Comparison of ENCODE assay signal across 8 cellular contexts in the genomic region with DNA sequence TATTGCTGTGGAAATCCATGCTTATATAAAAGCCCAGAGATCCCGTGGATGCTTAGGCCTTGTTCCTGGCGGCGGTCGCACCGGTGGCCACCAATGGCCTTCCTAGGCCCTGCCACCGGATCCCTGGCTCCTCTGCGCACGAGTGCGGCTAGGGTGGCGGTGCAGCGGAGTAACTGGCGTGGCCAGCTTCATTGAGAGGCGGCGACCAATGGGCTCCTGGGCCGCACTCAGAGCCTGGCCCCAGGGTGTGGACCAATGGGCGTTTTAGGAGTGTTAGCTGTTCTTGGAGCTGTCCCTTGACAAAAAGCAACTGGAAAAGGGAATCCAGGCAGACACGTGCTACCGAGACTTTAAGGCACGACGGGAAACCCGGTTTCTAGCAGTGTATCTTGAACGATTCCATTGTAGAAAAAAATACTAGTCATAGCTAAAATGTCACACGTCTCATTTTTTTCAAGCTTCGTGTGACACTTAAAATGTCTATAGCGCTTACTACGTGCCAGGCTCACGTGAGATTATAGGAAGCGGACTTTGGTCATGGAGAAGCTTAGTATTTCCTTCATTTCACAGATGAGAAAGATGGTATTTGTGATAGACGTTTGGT. TPM values are rescaled to one million over a fixed set of nuclear protein-coding genes. Genes with fewer than 3 reads are reported as not detected.
DNase-seq lines count a peak whose midpoint lies in the region; ATAC-seq and TF ChIP-seq lines count a peak whose summit lies in the region.

No MANE protein-coding gene starts in this region.

- H3K4me3 ChIP-seq in WI38 (ENCODE audit: low read depth, low read length), result peak overlapping the region; percentile 96
- H3K4me3 ChIP-seq in mammary epithelial cell (replicated peaks in 1 of 3; ENCODE audit: insufficient read depth in 1 of 3, low read depth in 2 of 3, low read length in 3 of 3), result peak overlapping the region; percentile 73 to 99 (median 85)
- peak overlapping the region; percentile 88 to 95 (median 93) for H3K4me3 ChIP-seq in skeletal muscle tissue (ENCODE audit: low read length in 3 of 3)

- no peaks in the 10 kb centered on the region for H3K27me3 ChIP-seq in mammary epithelial cell (ENCODE audit: insufficient read depth, low read length)
- no peaks in the 10 kb centered on the region for H3K27me3 ChIP-seq in skeletal muscle tissue (ENCODE audit: control insufficient read depth in 3 of 3, insufficient read depth in 3 of 3, low read length in 3 of 3)

- peaks cover 43% of the 10 kb centered on the region for H4K20me1 ChIP-seq in mammary epithelial cell (ENCODE audit: insufficient read depth, low read length)

- 2% methylated on average over 16 of the region's 29 CpGs for WGBS in mammary epithelial cell (ENCODE audit: low coverage, missing lambda C conversion rate)

- H3K79me2 ChIP-seq in mammary epithelial cell (ENCODE audit: insufficient read depth, low read length), result peaks cover 78% of the 10 kb centered on the region

- no peak overlapping the region for H2AFZ ChIP-seq in mammary epithelial cell (ENCODE audit: low read depth, low read length)

- intact Hi-C loops in mammary epithelial cell (cut with micrococcal nuclease), result loop anchor here (1.0 to 5.0 kb wide), 3 partner anchors 68 to 348 kb away; no protein-coding TSS in a partner anchor

- no TSS peak for BruUV-seq in mammary epithelial cell (replicated peaks; lab: Mats Ljungman, UMichigan)

- peak overlapping the region; percentile 97 for H3K9ac ChIP-seq in mammary epithelial cell (ENCODE audit: insufficient read depth, low read length)
- peak overlapping the region; percentile 96 to 98 (median 96) for H3K9ac ChIP-seq in skeletal muscle tissue (ENCODE audit: low read depth in 1 of 3, low read length in 3 of 3)

- H3K4me1 ChIP-seq in mammary epithelial cell (ENCODE audit: insufficient read depth, low read length) (peaks cover 30% of the 10 kb centered on the region), skeletal muscle tissue (ENCODE audit: control insufficient read depth in 3 of 3, insufficient read depth in 3 of 3, low read length in 3 of 3) (peaks cover 28 to 44% (median 29%) of the 10 kb centered on the region in 3 donors)

- H3K27ac ChIP-seq in mammary epithelial cell (ENCODE audit: insufficient read depth, low read depth, low read length) (peak overlapping the region; percentile 91), skeletal muscle tissue (ENCODE audit: low read depth, low read length) (peak overlapping the region; percentile 98)

- in situ Hi-C loops in mammary epithelial cell (cut with MboI; ENCODE audit: low sequenced_read_pairs in 2 of 2), result loop anchor here in 1 of 2 donors (10.0 to 25.0 kb wide), 2 partner anchors 189 to 341 kb away; no protein-coding TSS in a partner anchor

- peak overlapping the region; percentile 87 for H3K4me2 ChIP-seq in mammary epithelial cell (ENCODE audit: insufficient read depth, low read depth, low read length)

- no peak for TF ChIP-seq CTCF in WI38 (IDR thresholded peaks at IDR 0.05; ENCODE audit: low read depth, low read length)
- no peak for TF ChIP-seq CTCF in mammary epithelial cell (conservative IDR thresholded peaks at IDR 0.05 in 1 of 2, IDR thresholded peaks at IDR 0.05 in 1 of 2; ENCODE audit: extremely low read depth in 1 of 2, insufficient read depth in 1 of 2, low read depth in 1 of 2, low read length in 2 of 2)

- ATAC-seq in GM18505 (IDR thresholded peaks at IDR 0.05; ENCODE audit: unreplicated experiment) (peak; percentile 34), HG02970 (IDR thresholded peaks at IDR 0.05; ENCODE audit: low FRiP score, unreplicated experiment) (peak; percentile 33), HG03039 (IDR thresholded peaks at IDR 0.05; ENCODE audit: unreplicated experiment) (no peak)

- peak; percentile 78 for TF ChIP-seq POLR2A in GM18505 (IDR thresholded peaks at IDR 0.05; ENCODE audit: borderline replicate concordance, extremely low read depth, insufficient read depth, insufficient read length)

- H3K36me3 ChIP-seq in mammary epithelial cell (ENCODE audit: insufficient read depth, low read length), result no peaks in the 10 kb centered on the region
- H3K36me3 ChIP-seq in skeletal muscle tissue (ENCODE audit: control insufficient read depth in 3 of 3, insufficient read depth in 3 of 3, low read length in 3 of 3), result no peaks in the 10 kb centered on the region

- CTCF ChIA-PET in mammary epithelial cell (lab: Charles Lee; ENCODE audit: low non-redundant PET), result interaction anchor here (0.6 kb wide), 1 partner anchor 82 kb away, joined by 5 read pairs; the partner anchor contains the start of gene GTF3C6

- dilution Hi-C loops in mammary epithelial cell (cut with HindIII; ENCODE audit: low sequenced_read_pairs), result loop anchor here (5.0 kb wide), 5 partner anchors 59 to 339 kb away; partner anchors contain the start of genes CDK19, GTF3C6 and RPF2

- H3K9me3 ChIP-seq in mammary epithelial cell (replicated peaks; ENCODE audit: insufficient read depth, low read length) (no peaks in the 10 kb centered on the region), skeletal muscle tissue (ENCODE audit: control insufficient read depth in 3 of 3, low read length in 3 of 3) (no peaks in the 10 kb centered on the region)

- DNase-seq in NCI-H2171 (lab: John Stamatoyannopoulos, UW) (peak; percentile 34), mammary epithelial cell (peak; percentile 88), iPS-NIHi7 (ENCODE audit: extremely low spot score) (peak; percentile 83)

RNA-seq across cellular contexts. Expression of gene AMD1, which starts 1.7 kb away (rescaled TPM):
- total RNA-seq in mammary epithelial cell (10 to 100 TPM; 69.7 to 97.5 TPM), skeletal muscle tissue (45.9 TPM)
- polyA plus RNA-seq in mammary epithelial cell, result 68.4 TPM
- 51.4 TPM for polyA minus RNA-seq in mammary epithelial cell

Comparison
In these comparisons a context has a peak if more than half of its experiments do, and no peak if none do; other contexts are left out.
1. DNase-seq: peak in every context shown above with its lines; median percentile 88 in mammary epithelial cell; 83 in iPS-NIHi7; 34 in NCI-H2171.